23 cellular contexts compared by ENCODE assay signal in the genomic region with DNA sequence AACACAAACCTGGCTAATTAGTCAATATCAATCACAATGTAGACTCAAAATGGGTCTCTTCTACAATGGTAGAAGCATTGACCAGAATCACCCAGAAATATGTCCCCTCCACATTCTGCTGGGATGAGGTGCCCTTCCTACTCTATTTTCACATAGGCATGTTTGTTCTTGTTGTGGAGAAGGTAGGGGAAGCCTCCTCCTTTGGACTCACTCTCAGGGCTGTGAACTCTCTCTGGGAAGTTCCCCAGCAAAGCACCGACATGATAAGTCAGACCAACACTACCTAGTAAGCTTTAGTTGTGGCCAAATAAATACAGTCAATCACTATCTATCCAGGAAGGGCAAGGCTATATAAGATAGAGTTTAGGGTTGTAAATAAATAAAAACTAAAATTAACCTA.
"Had no signal": no experiment of that assay in that cellular context is flagged by ENCODE, and none has a peak within 500 bp of the region (broad histone marks: within the 10 kb centered on the region; RNA-seq: fewer than 3 reads in every experiment).

No MANE protein-coding gene starts in this region.

- H3K4me3 ChIP-seq: heart right ventricle, lower lobe of right lung, neural progenitor cell, prostate gland, right atrium auricular region, thoracic aorta, tibial nerve, upper lobe of left lung had no signal

- DNase-seq: cerebellar nuclear complex; cortex of kidney; effector memory CD8-positive, alpha-beta T cell; foreskin melanocyte; glutamatergic neuron; heart right ventricle; hippocampal formation; kidney glomerular epithelial cell; left ventricle myocardium superior; lower lobe of right lung; naive thymus-derived CD4-positive, alpha-beta T cell; stimulated activated CD4-positive, alpha-beta T cell treated with anti-CD3 and anti-CD28 coated beads, Interleukin-2, amount 100 ng/mL, for 24 hours; stimulated activated CD4-positive, alpha-beta T cell treated with anti-CD3 and anti-CD28 coated beads, Interleukin-4, amount 100 ng/mL, for 4 hours; upper lobe of left lung had no signal

- H3K79me2 ChIP-seq: parathyroid adenoma had no signal

- H3K4me1 ChIP-seq: lower lobe of right lung, neural progenitor cell, parathyroid adenoma, prostate gland, right atrium auricular region, tibial nerve, upper lobe of left lung had no signal

- H3K9ac ChIP-seq: neural progenitor cell, parathyroid adenoma had no signal

- H3K36me3 ChIP-seq: heart right ventricle, lower lobe of right lung, neural progenitor cell, prostate gland, right atrium auricular region, thoracic aorta, tibial nerve, upper lobe of left lung had no signal

- ATAC-seq: effector memory CD8-positive, alpha-beta T cell; esophagus mucosa; heart right ventricle; left ventricle myocardium superior; lower lobe of right lung; naive thymus-derived CD4-positive, alpha-beta T cell; sciatic nerve; stimulated activated memory B cell treated with anti-CD40 and anti-IgM and Interleukin-4, amounts not matched to agents 10 μg/mL and 1 μg/mL and 100 μg/mL, for 72 hours had no signal

- H3K27ac ChIP-seq: heart right ventricle, lower lobe of right lung, neural progenitor cell, parathyroid adenoma, prostate gland, right atrium auricular region, thoracic aorta, tibial nerve, upper lobe of left lung had no signal

- H3K27me3 ChIP-seq: neural progenitor cell, right atrium auricular region, tibial nerve, upper lobe of left lung had no signal

- H3K4me2 ChIP-seq: neural progenitor cell had no signal

- H3K9me3 ChIP-seq: lower lobe of right lung, prostate gland, right atrium auricular region, thoracic aorta, tibial nerve, upper lobe of left lung had no signal
